ENCODE assay signal across 9 cellular contexts in the genomic region with DNA sequence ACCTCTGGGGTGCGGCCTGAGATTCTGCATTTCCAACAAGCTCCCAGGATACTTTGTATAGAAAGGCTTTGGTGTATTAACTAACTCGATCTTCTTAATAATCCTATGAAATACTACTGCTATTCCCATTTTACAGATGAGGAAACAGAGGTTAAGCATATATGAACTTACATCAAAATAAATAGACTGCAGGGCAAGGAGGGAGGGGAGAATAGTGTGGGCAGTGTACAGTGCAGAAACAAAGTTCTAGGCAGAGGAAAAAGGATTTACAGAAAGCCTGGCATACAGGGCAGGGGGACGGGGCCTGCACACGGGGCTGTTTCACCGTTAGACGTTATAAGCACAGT. TPM values are rescaled to one million over a fixed set of nuclear protein-coding genes. Genes with fewer than 3 reads are reported as not detected.
DNase-seq lines count a peak whose midpoint lies in the region; ATAC-seq, FAIRE-seq and TF ChIP-seq lines count a peak whose summit lies in the region.
"Had no signal": no experiment of that assay in that cellular context is flagged by ENCODE, and none has a peak within 500 bp of the region (broad histone marks: within the 10 kb centered on the region; RNA-seq: fewer than 3 reads in every experiment).

No MANE protein-coding gene starts in this region.

- no peaks in the 10 kb centered on the region for H3K27me3 ChIP-seq in ACC112 (ENCODE audit: insufficient read depth, low read length)
- no peaks in the 10 kb centered on the region for H3K27me3 ChIP-seq in HCT116 (ENCODE audit: insufficient read depth, low read length)
- H3K27me3 ChIP-seq in breast epithelium = no peaks in the 10 kb centered on the region
- H3K27me3 ChIP-seq in mesendoderm (ENCODE audit: insufficient read depth, low read length, poor library complexity) = no peaks in the 10 kb centered on the region

- CTCF ChIA-PET in HCT116 (lab: Charles Lee) = no interaction called here

- H2BK15ac ChIP-seq in mesendoderm (replicated peaks; ENCODE audit: low read depth) = no peak overlapping the region

- no peaks in the 10 kb centered on the region for H4K20me1 ChIP-seq in HCT116 (ENCODE audit: insufficient read depth)

- H3K4ac ChIP-seq in mesendoderm (ENCODE audit: low read depth, low read length) = no peak overlapping the region

- H3K79me2 ChIP-seq in ACC112 (ENCODE audit: control insufficient read depth, insufficient read depth, low read length, unreplicated experiment) (peaks cover 10% of the 10 kb centered on the region), HCT116 (ENCODE audit: insufficient read depth, low read length) (no peaks in the 10 kb centered on the region), mesendoderm (ENCODE audit: control insufficient read depth, insufficient read depth, low read length) (no peaks in the 10 kb centered on the region)

- H3K4me1 ChIP-seq in ACC112 (ENCODE audit: control insufficient read depth, insufficient read depth, low read length, unreplicated experiment) (peaks cover 43% of the 10 kb centered on the region), HCT116 (ENCODE audit: control insufficient read depth in 1 of 2, insufficient read depth in 2 of 2, low read length in 2 of 2) (peaks cover 10 to 47% of the 10 kb centered on the region in 2 experiments), breast epithelium (peaks cover 0 to 5% of the 10 kb centered on the region in 2 donors), mesendoderm (ENCODE audit: control insufficient read depth, low read depth, low read length) (no peaks in the 10 kb centered on the region)

- H3K23ac ChIP-seq in mesendoderm (ENCODE audit: low read length) = no peak overlapping the region

- H3K4me1 Mint-ChIP-seq in neural crest cell = peaks cover 16% of the 10 kb centered on the region

- no peak overlapping the region for H3K56ac ChIP-seq in mesendoderm (ENCODE audit: low read length)

- H2BK5ac ChIP-seq in mesendoderm (ENCODE audit: low read length) = no peak overlapping the region

- no peak overlapping the region for H4K8ac ChIP-seq in mesendoderm (ENCODE audit: low read depth, low read length)

- H3K9me2 ChIP-seq in HCT116 (ENCODE audit: insufficient read depth) = no peaks in the 10 kb centered on the region

- H3K79me1 ChIP-seq in mesendoderm (ENCODE audit: low read length) = no peaks in the 10 kb centered on the region

- no peaks in the 10 kb centered on the region for H3K36me3 ChIP-seq in ACC112 (ENCODE audit: insufficient read depth, low read length)
- no peaks in the 10 kb centered on the region for H3K36me3 ChIP-seq in HCT116 (ENCODE audit: control insufficient read depth in 1 of 2, insufficient read depth in 2 of 2, low read length in 2 of 2)
- H3K36me3 ChIP-seq in breast epithelium = no peaks in the 10 kb centered on the region
- H3K36me3 ChIP-seq in mesendoderm (ENCODE audit: control insufficient read depth, insufficient read depth, low read length) = no peaks in the 10 kb centered on the region

- peak overlapping the region; percentile 85 for H3K4me3 Mint-ChIP-seq in neural crest cell

- H3K9me3 Mint-ChIP-seq in neural crest cell = no peaks in the 10 kb centered on the region

- no peak overlapping the region for H3K27ac Mint-ChIP-seq in neural crest cell (ENCODE audit: unreplicated experiment)

- H3K18ac ChIP-seq in mesendoderm (ENCODE audit: low read length) = no peak overlapping the region

- TF ChIP-seq CTCF in HCT116 (IDR thresholded peaks at IDR 0.05 in 2 of 3, conservative IDR thresholded peaks at IDR 0.05 in 1 of 3; ENCODE audit: borderline replicate concordance in 1 of 3, insufficient read depth in 1 of 3, low read depth in 2 of 3, low read length in 2 of 3) (no peak), breast epithelium (IDR thresholded peaks at IDR 0.05) (no peak), neural crest cell (conservative IDR thresholded peaks at IDR 0.05) (no peak)

- H3K4me3 ChIP-seq in ACC112 (ENCODE audit: low read depth, low read length) (peak overlapping the region; percentile 77), HCT116 (replicated peaks in 1 of 2; ENCODE audit: low read depth in 1 of 2, low read length in 2 of 2) (no peak overlapping the region), breast epithelium (no peak overlapping the region), mesendoderm (ENCODE audit: low read length) (no peak overlapping the region)

- POLR2A ChIA-PET in HCT116 (lab: Charles Lee) = no interaction called here

- H2AK5ac ChIP-seq in mesendoderm (ENCODE audit: low read length) = no peak overlapping the region

- BruUV-seq in HCT116 (replicated peaks; lab: Mats Ljungman, UMichigan) = TSS peak; percentile 55

- intact Hi-C loops in HCT116 (cut with micrococcal nuclease) = loop anchor here (5.0 kb wide), 1 partner anchor 108 kb away; a partner anchor contains a TSS
- intact Hi-C loops in breast epithelium (cut with DNase I; ENCODE audit: low total_unique reads) = no loop called here

- no CpG with 5 or more reads among the region's 6 CpGs for WGBS in mesendoderm (ENCODE audit: extremely low coverage, insufficient coverage, low lambda C conversion rate)

- 0 out of 2 replicates have a peak overlapping the region, but pooled peaks have one; percentile 10 for H3K9ac ChIP-seq in HCT116 (ENCODE audit: low read length)
- H3K9ac ChIP-seq in mesendoderm (ENCODE audit: low read length) = no peak overlapping the region

- RAD21 ChIA-PET in HCT116 (lab: Charles Lee; ENCODE audit: low non-redundant PET in 1 of 2, low total read pairs in 2 of 2, uncharacterized antibody in 2 of 2, unreplicated experiment in 2 of 2) = no interaction called here

- no peak for FAIRE-seq in GM19239 (lab: Jason Lieb, UNC)
- FAIRE-seq: colon had no signal

- ATAC-seq in HCT116 (no peak), HG03457 (IDR thresholded peaks at IDR 0.05; ENCODE audit: unreplicated experiment) (no peak)

- H3K9me3 ChIP-seq in HCT116 (ENCODE audit: control insufficient read depth in 1 of 2, insufficient read depth in 1 of 2, low read depth in 1 of 2, low read length in 2 of 2) (no peaks in the 10 kb centered on the region), breast epithelium (no peaks in the 10 kb centered on the region)

- TF ChIP-seq POLR2A in HCT116 (IDR thresholded peaks at IDR 0.05; ENCODE audit: borderline replicate concordance, extremely low read depth, insufficient read depth, insufficient read length) (no peak), breast epithelium (IDR thresholded peaks at IDR 0.05) (no peak)

- H3K27me3 Mint-ChIP-seq in neural crest cell (ENCODE audit: low read depth) = no peaks in the 10 kb centered on the region

- no peaks in the 10 kb centered on the region for H3K36me3 Mint-ChIP-seq in neural crest cell (ENCODE audit: low read depth)

- H3K4me2 ChIP-seq in HCT116 (ENCODE audit: low read length) = no peak overlapping the region
- H3K4me2 ChIP-seq in mesendoderm (ENCODE audit: low read length) = no peak overlapping the region

- no peak for TF ChIP-seq RAD21 in HCT116 (IDR thresholded peaks at IDR 0.05; ENCODE audit: low read depth)

- no peak overlapping the region for H2BK120ac ChIP-seq in mesendoderm (ENCODE audit: low read depth, low read length)

- no peak for DNase-seq in HCT116 (ENCODE audit: low read depth, low spot score)
- no peak for DNase-seq in breast epithelium (ENCODE audit: low spot score in 2 of 2)
- DNase-seq in neural crest cell (ENCODE audit: low read depth, low spot score) = no peak
- no peak for DNase-seq in NCI-H2107 (lab: John Stamatoyannopoulos, UW)
- no peak for DNase-seq in mesendoderm
- no peak for DNase-seq in GM19239 (ENCODE audit: insufficient read length, low spot score)

- H3K27ac ChIP-seq in ACC112 (ENCODE audit: low read depth, low read length) (peak overlapping the region; percentile 91), HCT116 (ENCODE audit: low read depth, low read length) (no peak overlapping the region), breast epithelium (peak overlapping the region; percentile 90 to 98), mesendoderm (ENCODE audit: low read depth, low read length) (no peak overlapping the region)

- no peak overlapping the region for H2AFZ ChIP-seq in ACC112 (ENCODE audit: low read length, unreplicated experiment)
- no peak overlapping the region for H2AFZ ChIP-seq in HCT116 (ENCODE audit: low read depth, low read length, poor library complexity, severe bottlenecking)

- no peak overlapping the region for H4K5ac ChIP-seq in mesendoderm (ENCODE audit: low read length)

TF ChIP-seq in HCT116, 20 proteins besides CTCF, POLR2A, EP300 and RAD21 (continues in another document):
- TF ChIP-seq CEBPB (IDR thresholded peaks at IDR 0.05; ENCODE audit: low read depth) = no peak
- TF ChIP-seq, protein P1, sequence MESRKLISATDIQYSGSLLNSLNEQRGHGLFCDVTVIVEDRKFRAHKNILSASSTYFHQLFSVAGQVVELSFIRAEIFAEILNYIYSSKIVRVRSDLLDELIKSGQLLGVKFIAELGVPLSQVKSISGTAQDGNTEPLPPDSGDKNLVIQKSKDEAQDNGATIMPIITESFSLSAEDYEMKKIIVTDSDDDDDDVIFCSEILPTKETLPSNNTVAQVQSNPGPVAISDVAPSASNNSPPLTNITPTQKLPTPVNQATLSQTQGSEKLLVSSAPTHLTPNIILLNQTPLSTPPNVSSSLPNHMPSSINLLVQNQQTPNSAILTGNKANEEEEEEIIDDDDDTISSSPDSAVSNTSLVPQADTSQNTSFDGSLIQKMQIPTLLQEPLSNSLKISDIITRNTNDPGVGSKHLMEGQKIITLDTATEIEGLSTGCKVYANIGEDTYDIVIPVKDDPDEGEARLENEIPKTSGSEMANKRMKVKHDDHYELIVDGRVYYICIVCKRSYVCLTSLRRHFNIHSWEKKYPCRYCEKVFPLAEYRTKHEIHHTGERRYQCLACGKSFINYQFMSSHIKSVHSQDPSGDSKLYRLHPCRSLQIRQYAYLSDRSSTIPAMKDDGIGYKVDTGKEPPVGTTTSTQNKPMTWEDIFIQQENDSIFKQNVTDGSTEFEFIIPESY (IDR thresholded peaks at IDR 0.05; ENCODE audit: extremely low read depth, insufficient replicate concordance, low read length) = no peak
- TF ChIP-seq ZNF274 (IDR thresholded peaks at IDR 0.05; ENCODE audit: low read depth, low read length) = no peak

RNA-seq across cellular contexts. Expression of a gene that starts 19.0 kb away (rescaled TPM):
- total RNA-seq in HCT116 (2021; ENCODE audit: unreplicated experiment) (not detected), breast epithelium (10 to 100 TPM in 1 of 3 donors, 1 to 10 TPM in 2; 6.3 to 17.0 (median 6.9) TPM), neural crest cell (0.42 TPM in 1 of 2 replicates, not detected in the other)
- polyA plus RNA-seq in HCT116 (2012) = 0.16 TPM in 1 of 2 replicates, not detected in the other
- 0.38 TPM for polyA plus RNA-seq in mesendoderm (2013, experiment 1 of 2)
- 0.35 TPM for polyA plus RNA-seq in mesendoderm (2013, experiment 2 of 2)

Comparison
In these comparisons a context has a peak if more than half of its experiments do, and no peak if none do; other contexts are left out.
1. H3K27ac ChIP-seq: peak in ACC112 (single experiment) and breast epithelium (2 of 2); none in HCT116 (single experiment) and mesendoderm (single experiment).